ENCODE assay signal across 2 cellular contexts in genomic region chrX:106928227-106928626, GRCh38.
TF ChIP-seq lines count a peak whose summit lies in the region.

No MANE protein-coding gene starts in this region.

TF ChIP-seq in liver, 16 proteins besides CTCF, POLR2A, EP300 and RAD21:
- TF ChIP-seq FOXA1 (IDR thresholded peaks at IDR 0.05): no peak
TF ChIP-seq in liver: peak in this region for 0.

TF ChIP-seq in HepG2, 621 proteins besides CTCF, POLR2A, EP300 and RAD21:
- TF ChIP-seq CBX5 (CRISPR knock-in tag; IDR thresholded peaks at IDR 0.05; ENCODE audit: borderline replicate concordance) (no peak), TCF7L2 (IDR thresholded peaks at IDR 0.05; ENCODE audit: low read depth, low read length) (no peak), ZNF318 (CRISPR knock-in tag; IDR thresholded peaks at IDR 0.05) (no peak), ZBTB10 (CRISPR knock-in tag; IDR thresholded peaks at IDR 0.05; ENCODE audit: borderline replicate concordance) (no peak), ZNF879 (CRISPR knock-in tag; IDR thresholded peaks at IDR 0.05) (no peak), ATF5 (CRISPR knock-in tag; IDR thresholded peaks at IDR 0.05; ENCODE audit: low read depth) (no peak), TFAP4 (IDR thresholded peaks at IDR 0.05; ENCODE audit: borderline replicate concordance, low read depth) (no peak), MIXL1 (CRISPR knock-in tag; IDR thresholded peaks at IDR 0.05) (no peak), LRRFIP1 (CRISPR knock-in tag; conservative IDR thresholded peaks at IDR 0.05) (no peak), IRF1 (CRISPR knock-in tag; IDR thresholded peaks at IDR 0.05; ENCODE audit: low read depth) (no peak), NRL (CRISPR knock-in tag; IDR thresholded peaks at IDR 0.05; ENCODE audit: borderline replicate concordance) (no peak), RORA (CRISPR knock-in tag; IDR thresholded peaks at IDR 0.05) (no peak), KAT7 (CRISPR knock-in tag; IDR thresholded peaks at IDR 0.05; ENCODE audit: borderline replicate concordance) (no peak), ZNF678 (CRISPR knock-in tag; IDR thresholded peaks at IDR 0.05) (no peak)
